24 cellular contexts compared by ENCODE assay signal in the genomic region with DNA sequence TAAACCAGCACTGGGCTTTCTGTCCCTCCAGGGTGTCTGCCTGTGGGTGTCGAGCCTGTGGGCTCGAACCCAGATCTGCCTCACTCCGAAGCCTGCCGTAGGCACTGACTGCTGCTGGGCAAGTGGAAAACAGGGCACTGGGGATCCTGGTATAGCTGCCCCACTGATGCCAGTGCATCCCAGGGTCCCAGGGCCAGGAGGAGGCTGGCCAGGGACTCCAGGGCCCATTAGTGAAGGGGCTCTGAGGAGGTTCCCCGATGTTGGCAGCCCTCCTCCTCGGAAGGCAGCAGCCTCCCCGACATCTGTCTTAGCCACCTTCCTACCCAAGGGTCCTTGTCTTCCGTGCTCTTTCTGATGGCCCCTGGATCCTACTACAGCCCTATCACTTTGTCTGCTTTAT.
"Had no signal": no experiment of that assay in that cellular context is flagged by ENCODE, and none has a peak within 500 bp of the region (broad histone marks: within the 10 kb centered on the region; RNA-seq: fewer than 3 reads in every experiment).

No MANE protein-coding gene starts in this region.

- H3K4me3 ChIP-seq: ascending aorta, breast epithelium, cardiac muscle cell, colonic mucosa had no signal

- H3K27ac ChIP-seq: ascending aorta, breast epithelium, cardiac muscle cell, colonic mucosa had no signal

- H3K36me3 ChIP-seq: ascending aorta, breast epithelium, cardiac muscle cell, colonic mucosa had no signal

- ATAC-seq: activated CD4-positive, CD25-positive, alpha-beta regulatory T cell treated with anti-CD3 and anti-CD28 coated beads, Interleukin-2, amount 50 U/mL, for 24 hours; activated naive CD4-positive, alpha-beta T cell treated with anti-CD3 and anti-CD28 coated beads, Interleukin-2, amount 50 U/mL, for 72 hours; activated T-cell treated with anti-CD3 and anti-CD28 coated beads, Interleukin-2, amount 50 U/mL, for 72 hours; esophagus mucosa; WTC11 had no signal

- H3K9me3 ChIP-seq: ascending aorta, breast epithelium, colonic mucosa had no signal

- H3K27me3 ChIP-seq: ascending aorta, breast epithelium, colonic mucosa had no signal

- H3K4me1 ChIP-seq: ascending aorta, breast epithelium, colonic mucosa had no signal

- DNase-seq: activated CD4-positive, alpha-beta T cell treated with anti-CD3 and anti-CD28 coated beads for 48 hours; activated CD4-positive, alpha-beta T cell treated with anti-CD3 and anti-CD28 coated beads, Interleukin-2, amount 50 U/mL, for 1 hour; activated CD4-positive, alpha-beta T cell treated with anti-CD3 and anti-CD28 coated beads, Interleukin-2, amount 50 U/mL, for 48 hours; activated CD8-positive, alpha-beta memory T cell treated with anti-CD3 and anti-CD28 coated beads, Interleukin-2, amount 50 U/mL, for 48 hours; activated gamma-delta T cell; activated naive CD4-positive, alpha-beta T cell; activated naive CD4-positive, alpha-beta T cell treated with anti-CD3 and anti-CD28 coated beads, Interleukin-2, amount 10 ng/mL, durations not matched to agents 7 days and 5 days; activated naive CD8-positive, alpha-beta T cell treated with anti-CD3 and anti-CD28 coated beads, Interleukin-2, amount 10 ng/mL, durations not matched to agents 7 days and 5 days; activated T-cell treated with anti-CD3 and anti-CD28 coated beads for 4 hours; activated T-cell treated with anti-CD3 and anti-CD28 coated beads, Interleukin-2, amount 50 U/mL, for 24 hours; activated T-cell treated with anti-CD3 and anti-CD28 coated beads, Interleukin-2, amount 50 U/mL, for 72 hours; central memory CD4-positive, alpha-beta T cell; cerebellar nuclear complex; colonic mucosa; effector CD8-positive, alpha-beta T cell; foreskin fibroblast; T-helper 2 cell had no signal
